In the genomic region with DNA sequence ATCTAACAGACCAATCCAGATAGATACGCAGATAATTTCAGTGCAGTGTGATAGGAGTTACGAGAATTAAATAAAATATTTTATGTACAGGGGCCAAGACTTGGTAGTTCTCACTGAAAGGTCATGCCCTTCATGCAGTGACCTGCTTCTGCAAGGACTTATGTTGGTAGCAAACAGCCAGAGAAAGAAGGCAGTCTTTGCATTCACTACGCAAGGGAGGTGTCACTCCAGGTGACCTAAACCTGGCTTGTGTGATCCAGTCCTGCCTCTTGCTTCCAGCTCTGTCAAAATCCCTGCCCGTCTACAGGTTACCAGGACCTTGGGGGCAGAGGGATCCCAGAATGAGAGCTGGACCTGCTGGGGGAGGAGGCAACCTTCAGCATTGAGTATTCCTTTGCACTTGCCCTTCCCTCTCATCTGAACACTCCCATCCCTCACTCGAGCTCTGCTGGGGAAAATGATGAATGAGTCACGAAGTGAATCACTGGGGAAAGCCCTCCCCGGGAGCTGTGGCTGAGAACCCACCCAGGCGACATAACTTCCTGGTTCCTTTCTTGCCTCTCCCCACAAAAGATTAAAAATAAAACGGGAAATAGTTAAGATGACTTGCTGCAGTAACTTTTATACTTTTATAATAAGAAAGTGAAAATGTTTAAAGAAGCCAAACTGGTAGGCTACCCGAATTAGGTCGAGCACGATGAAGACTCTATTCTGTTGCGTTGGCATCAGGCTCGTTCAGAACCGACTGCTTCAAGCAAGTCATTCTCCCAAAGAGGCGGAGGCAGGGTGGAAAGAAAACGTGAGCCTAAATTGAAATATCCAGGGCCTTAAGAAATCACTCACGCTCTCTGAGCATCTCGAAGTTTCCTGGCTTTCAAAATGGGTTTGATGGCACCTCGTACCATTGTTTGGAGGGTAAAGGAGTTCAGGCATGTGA, we compare ENCODE assay signal across 9 cellular contexts.
DNase-seq lines count a peak whose midpoint lies in the region; ATAC-seq and TF ChIP-seq lines count a peak whose summit lies in the region.
"Had no signal": no experiment of that assay in that cellular context is flagged by ENCODE, and none has a peak within 500 bp of the region (broad histone marks: within the 10 kb centered on the region; RNA-seq: fewer than 3 reads in every experiment).

No MANE protein-coding gene starts in this region.

- intact Hi-C loops in posterior vena cava (cut with DNase I) = loop anchor here (10.0 kb wide), 4 partner anchors 85 to 355 kb away; partner anchors contain the start of gene SLCO3A1 (in 1 of the 2)

- H3K4me3 ChIP-seq in epithelial cell of proximal tubule (ENCODE audit: low read depth, low read length) = peak overlapping the region; percentile 15
- H3K4me3 ChIP-seq: SK-N-MC had no signal

- peak; percentile 56 for ATAC-seq in GM18870 (IDR thresholded peaks at IDR 0.05; ENCODE audit: unreplicated experiment)
- peak; percentile 40 for ATAC-seq in HG03558 (IDR thresholded peaks at IDR 0.05; ENCODE audit: extremely low read depth, unreplicated experiment)

- peak; percentile 21 to 62 for DNase-seq in activated CD4-positive, alpha-beta T cell treated with anti-CD3 and anti-CD28 coated beads, Interleukin-2, amount 50 U/mL, for 24 hours (ENCODE audit: low read depth in 1 of 2, low spot score in 1 of 2)
- DNase-seq in epithelial cell of proximal tubule (ENCODE audit: low read depth) = peak; percentile 68
- peak; percentile 86 for DNase-seq in posterior vena cava (ENCODE audit: low spot score)
- DNase-seq in NCI-H1417 treated with DMSO at 0.1 percent for 48 hours (lab: John Stamatoyannopoulos, UW) = no peak
- DNase-seq in GM19240 (ENCODE audit: insufficient read length, low spot score) = no peak
- no peak for DNase-seq in NCI-H1930 (lab: John Stamatoyannopoulos, UW)

- no peak for TF ChIP-seq CTCF in epithelial cell of proximal tubule (conservative IDR thresholded peaks at IDR 0.05; ENCODE audit: low read depth, low read length)

Comparison
In these comparisons a context has a peak if more than half of its experiments do, and no peak if none do; other contexts are left out.
1. DNase-seq: peak in activated CD4-positive, alpha-beta T cell treated with anti-CD3 and anti-CD28 coated beads, Interleukin-2, amount 50 U/mL, for 24 hours (2 of 2), epithelial cell of proximal tubule (single experiment) and posterior vena cava (single experiment); none in NCI-H1417 treated with DMSO at 0.1 percent for 48 hours (single experiment), GM19240 (single experiment) and NCI-H1930 (0 of 2).